Comparison of ENCODE assay signal across 16 cellular contexts in the genomic region with DNA sequence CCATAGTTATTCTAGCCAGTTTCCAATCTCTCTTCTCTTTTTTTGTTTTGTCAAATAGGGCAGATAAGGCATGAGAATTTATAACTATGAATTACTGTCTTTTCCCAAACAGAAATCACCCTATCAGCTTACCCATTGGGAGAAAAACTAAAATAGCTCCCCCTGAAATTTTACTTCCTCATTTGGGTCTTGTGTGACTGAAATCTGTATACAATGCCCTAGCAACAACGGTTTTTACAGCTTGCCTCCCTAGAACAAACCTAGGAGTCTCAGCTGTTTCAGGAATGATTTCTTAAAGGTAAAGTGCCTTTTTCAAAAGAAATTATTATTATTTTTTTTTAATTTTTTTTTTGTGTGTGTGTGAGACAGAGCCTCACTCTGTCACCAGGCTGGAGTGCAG. TPM values are rescaled to one million over a fixed set of nuclear protein-coding genes. Genes with fewer than 3 reads are reported as not detected.
"Had no signal": no experiment of that assay in that cellular context is flagged by ENCODE, and none has a peak within 500 bp of the region (broad histone marks: within the 10 kb centered on the region; RNA-seq: fewer than 3 reads in every experiment).

No MANE protein-coding gene starts in this region.

- H3K4me3 ChIP-seq: coronary artery, thoracic aorta had no signal

- H3K27ac Mint-ChIP-seq: activated naive CD8-positive, alpha-beta T cell treated with anti-CD3 and anti-CD28 coated beads, Interleukin-2, amount 10 ng/mL, durations not matched to agents 7 days and 5 days; activated T-helper 1 cell treated with anti-CD3 and anti-CD28 coated beads, Interleukin-12 subunit alpha, Interleukin-12 subunit beta, Interleukin-2, Interleukin-4 antibody, amounts not matched to agents 30 ng/mL and 10 ng/mL and 1 ng/mL, durations not matched to agents 14 hours and 24 hours and 36 hours had no signal

- H3K27ac ChIP-seq: brain microvascular endothelial cell, coronary artery, thoracic aorta had no signal

- H3K9me3 ChIP-seq: thoracic aorta had no signal

- H3K36me3 Mint-ChIP-seq: activated naive CD8-positive, alpha-beta T cell treated with anti-CD3 and anti-CD28 coated beads, Interleukin-2, amount 10 ng/mL, durations not matched to agents 7 days and 5 days had no signal

- H3K27me3 ChIP-seq: brain microvascular endothelial cell had no signal

- H3K4me1 Mint-ChIP-seq: activated naive CD8-positive, alpha-beta T cell treated with anti-CD3 and anti-CD28 coated beads, Interleukin-2, amount 10 ng/mL, durations not matched to agents 7 days and 5 days; central memory CD8-positive, alpha-beta T cell had no signal

- DNase-seq: activated CD4-positive, alpha-beta T cell treated with anti-CD3 and anti-CD28 coated beads, Interleukin-2, amount 50 U/mL, for 1 hour; activated CD8-positive, alpha-beta memory T cell treated with anti-CD3 and anti-CD28 coated beads for 24 hours; activated naive CD4-positive, alpha-beta T cell; activated naive CD8-positive, alpha-beta T cell treated with anti-CD3 and anti-CD28 coated beads, Interleukin-2, amount 10 ng/mL, durations not matched to agents 7 days and 5 days; anterior cingulate cortex; brain microvascular endothelial cell; hippocampal formation; stimulated activated CD4-positive, alpha-beta T cell treated with anti-CD3 and anti-CD28 coated beads, Interleukin-1b, Interleukin-23, amount 100 ng/mL, for 48 hours had no signal

- H3K36me3 ChIP-seq: brain microvascular endothelial cell, thoracic aorta had no signal

- ATAC-seq: esophagus mucosa, left lobe of liver had no signal

- H3K4me3 Mint-ChIP-seq: activated naive CD8-positive, alpha-beta T cell treated with anti-CD3 and anti-CD28 coated beads, Interleukin-2, amount 10 ng/mL, durations not matched to agents 7 days and 5 days; activated T-helper 1 cell treated with anti-CD3 and anti-CD28 coated beads, Interleukin-12 subunit alpha, Interleukin-12 subunit beta, Interleukin-2, Interleukin-4 antibody, amounts not matched to agents 30 ng/mL and 10 ng/mL and 1 ng/mL, durations not matched to agents 14 hours and 24 hours and 36 hours; central memory CD8-positive, alpha-beta T cell had no signal

- H3K9me3 Mint-ChIP-seq: activated naive CD8-positive, alpha-beta T cell treated with anti-CD3 and anti-CD28 coated beads, Interleukin-2, amount 10 ng/mL, durations not matched to agents 7 days and 5 days; activated T-helper 1 cell treated with anti-CD3 and anti-CD28 coated beads, Interleukin-12 subunit alpha, Interleukin-12 subunit beta, Interleukin-2, Interleukin-4 antibody, amounts not matched to agents 30 ng/mL and 10 ng/mL and 1 ng/mL, durations not matched to agents 14 hours and 24 hours and 36 hours; central memory CD8-positive, alpha-beta T cell had no signal

RNA-seq across cellular contexts. Expression of a gene that starts 56.8 kb away (rescaled TPM):
- total RNA-seq: lung microvascular endothelial cell, renal cortical epithelial cell had no signal
